19 cellular contexts compared by ENCODE assay signal in genomic region chr7:141097430-141097829, GRCh38. TPM values are rescaled to one million over a fixed set of nuclear protein-coding genes. Genes with fewer than 3 reads are reported as not detected.
DNase-seq lines count a peak whose midpoint lies in the region; ATAC-seq and TF ChIP-seq lines count a peak whose summit lies in the region.
"Had no signal": no experiment of that assay in that cellular context is flagged by ENCODE, and none has a peak within 500 bp of the region (broad histone marks: within the 10 kb centered on the region; RNA-seq: fewer than 3 reads in every experiment).

No MANE protein-coding gene starts in this region.

- no peaks in the 10 kb centered on the region for H3K4me1 Mint-ChIP-seq in activated naive CD4-positive, alpha-beta T cell treated with anti-CD3 and anti-CD28 coated beads, Interleukin-2, amount 10 ng/mL, durations not matched to agents 7 days and 5 days
- H3K4me1 Mint-ChIP-seq: activated naive CD8-positive, alpha-beta T cell treated with anti-CD3 and anti-CD28 coated beads, Interleukin-2, amount 10 ng/mL, durations not matched to agents 7 days and 5 days; IgD-negative memory B cell had no signal

- H3K9me3 Mint-ChIP-seq in activated naive CD4-positive, alpha-beta T cell treated with anti-CD3 and anti-CD28 coated beads, Interleukin-2, amount 10 ng/mL, durations not matched to agents 7 days and 5 days, result no peaks in the 10 kb centered on the region
- H3K9me3 Mint-ChIP-seq: activated naive CD8-positive, alpha-beta T cell treated with anti-CD3 and anti-CD28 coated beads, Interleukin-2, amount 10 ng/mL, durations not matched to agents 7 days and 5 days; IgD-negative memory B cell had no signal

- peaks cover 0 to 4% (median 0%) of the 10 kb centered on the region in 7 donors for H3K27me3 ChIP-seq in spleen (replicated peaks in 1 of 7)
- H3K27me3 ChIP-seq: upper lobe of right lung had no signal

- no peak overlapping the region for H3K27ac ChIP-seq in spleen
- H3K27ac ChIP-seq: upper lobe of right lung had no signal

- H3K36me3 Mint-ChIP-seq in activated naive CD4-positive, alpha-beta T cell treated with anti-CD3 and anti-CD28 coated beads, Interleukin-2, amount 10 ng/mL, durations not matched to agents 7 days and 5 days, result no peaks in the 10 kb centered on the region
- H3K36me3 Mint-ChIP-seq: activated naive CD8-positive, alpha-beta T cell treated with anti-CD3 and anti-CD28 coated beads, Interleukin-2, amount 10 ng/mL, durations not matched to agents 7 days and 5 days; IgD-negative memory B cell had no signal

- no peak overlapping the region for H3K27ac Mint-ChIP-seq in activated naive CD4-positive, alpha-beta T cell treated with anti-CD3 and anti-CD28 coated beads, Interleukin-2, amount 10 ng/mL, durations not matched to agents 7 days and 5 days
- H3K27ac Mint-ChIP-seq: activated naive CD8-positive, alpha-beta T cell treated with anti-CD3 and anti-CD28 coated beads, Interleukin-2, amount 10 ng/mL, durations not matched to agents 7 days and 5 days; IgD-negative memory B cell had no signal

- 65 to 72% (median 67%) methylated on average over 4 of the region's 4 CpGs for WGBS in spleen, 5 donors

- no peak for TF ChIP-seq POLR2A in spleen (IDR thresholded peaks at IDR 0.05)

- CTCF ChIA-PET in activated naive CD4-positive, alpha-beta T cell treated with anti-CD3 and anti-CD28 coated beads, Interleukin-2, amount 10 ng/mL, durations not matched to agents 7 days and 5 days (lab: Charles Lee), result interaction anchor here (1.1 kb wide), 1 partner anchor 22 kb away, joined by 3 read pairs; no protein-coding TSS in a partner anchor

- intact Hi-C loops in spleen (cut with DNase I; ENCODE audit: low total_unique reads), result no loop called here

- no peak overlapping the region for H3K4me3 ChIP-seq in epithelial cell of esophagus (ENCODE audit: low read length)
- H3K4me3 ChIP-seq in spleen, result no peak overlapping the region
- H3K4me3 ChIP-seq: mucosa of descending colon, upper lobe of right lung had no signal

- peak; percentile 29 for DNase-seq in activated naive CD4-positive, alpha-beta T cell treated with anti-CD3 and anti-CD28 coated beads, Interleukin-2, amount 10 ng/mL, durations not matched to agents 7 days and 5 days
- DNase-seq in activated naive CD4-positive, alpha-beta T cell treated with Interleukin-2 at 50 U/mL for 16 hours, result no peak
- DNase-seq in RKO (ENCODE audit: low spot score), result peak; percentile 56
- peak; percentile 24 for DNase-seq in epithelial cell of esophagus (ENCODE audit: low read depth)
- peak; percentile 19 for DNase-seq in renal cortical epithelial cell (ENCODE audit: low read depth)
- no peak for DNase-seq in spleen
- DNase-seq in stimulated activated CD4-positive, alpha-beta T cell treated with anti-CD3 and anti-CD28 coated beads, Interleukin-1b, Interleukin-23, amount 100 ng/mL, for 48 hours, result no peak
- DNase-seq: activated naive CD8-positive, alpha-beta T cell treated with anti-CD3 and anti-CD28 coated beads, Interleukin-2, amount 10 ng/mL, durations not matched to agents 7 days and 5 days; Calu3; cortex of kidney; foreskin fibroblast; islet precursor cell; mucosa of descending colon; NCI-H2029; NCI-H82; SIG-M5; upper lobe of right lung had no signal

- no peak overlapping the region for H3K4me3 Mint-ChIP-seq in activated naive CD4-positive, alpha-beta T cell treated with anti-CD3 and anti-CD28 coated beads, Interleukin-2, amount 10 ng/mL, durations not matched to agents 7 days and 5 days
- H3K4me3 Mint-ChIP-seq: activated naive CD8-positive, alpha-beta T cell treated with anti-CD3 and anti-CD28 coated beads, Interleukin-2, amount 10 ng/mL, durations not matched to agents 7 days and 5 days; IgD-negative memory B cell had no signal

- H3K36me3 ChIP-seq in spleen, result no peaks in the 10 kb centered on the region
- H3K36me3 ChIP-seq: upper lobe of right lung had no signal

- H3K4me1 ChIP-seq in spleen, result no peaks in the 10 kb centered on the region
- H3K4me1 ChIP-seq: upper lobe of right lung had no signal

- ATAC-seq in GM21515 (IDR thresholded peaks at IDR 0.05; ENCODE audit: unreplicated experiment), result no peak
- ATAC-seq: mucosa of descending colon, upper lobe of right lung had no signal

- no peaks in the 10 kb centered on the region for H3K9me3 ChIP-seq in spleen
- H3K9me3 ChIP-seq: mucosa of descending colon, upper lobe of right lung had no signal

- no peaks in the 10 kb centered on the region for H3K27me3 Mint-ChIP-seq in activated naive CD4-positive, alpha-beta T cell treated with anti-CD3 and anti-CD28 coated beads, Interleukin-2, amount 10 ng/mL, durations not matched to agents 7 days and 5 days
- H3K27me3 Mint-ChIP-seq: IgD-negative memory B cell had no signal

- TF ChIP-seq CTCF in epithelial cell of esophagus (IDR thresholded peaks at IDR 0.05; ENCODE audit: insufficient read depth, low read depth, low read length, missing control alignments), result no peak
- no peak for TF ChIP-seq CTCF in spleen (IDR thresholded peaks at IDR 0.05 in 8 of 11, conservative IDR thresholded peaks at IDR 0.05 in 3 of 11)

RNA-seq across cellular contexts. Expression of gene TMEM178B, which starts 23.6 kb away (rescaled TPM):
- 29.7 and 87.0 TPM in 2 replicates for total RNA-seq in renal cortical epithelial cell
- 1 to 10 TPM in 5 of 7 donors, under 1 TPM in 2; 0.51 to 5.5 (median 1.7) TPM for total RNA-seq in spleen
- under 1 TPM; 0.35 to 0.55 (median 0.37) TPM for polyA plus RNA-seq in spleen
- polyA plus RNA-seq: IgD-negative memory B cell had no signal

Comparison
In these comparisons a context has a peak if more than half of its experiments do, and no peak if none do; other contexts are left out.
1. DNase-seq: peak in activated naive CD4-positive, alpha-beta T cell treated with anti-CD3 and anti-CD28 coated beads, Interleukin-2, amount 10 ng/mL, durations not matched to agents 7 days and 5 days (single experiment), RKO (single experiment), epithelial cell of esophagus (single experiment) and renal cortical epithelial cell (single experiment); none in activated naive CD4-positive, alpha-beta T cell treated with Interleukin-2 at 50 U/mL for 16 hours (single experiment), spleen (single experiment) and stimulated activated CD4-positive, alpha-beta T cell treated with anti-CD3 and anti-CD28 coated beads, Interleukin-1b, Interleukin-23, amount 100 ng/mL, for 48 hours (single experiment).